16 cellular contexts compared by ENCODE assay signal in genomic region chr22:22650803-22651515, GRCh38. TPM values are rescaled to one million over a fixed set of nuclear protein-coding genes. Genes with fewer than 3 reads are reported as not detected.
"Had no signal": no experiment of that assay in that cellular context is flagged by ENCODE, and none has a peak within 500 bp of the region (broad histone marks: within the 10 kb centered on the region; RNA-seq: fewer than 3 reads in every experiment).

No MANE protein-coding gene starts in this region.

RNA-seq across cellular contexts. Expression of gene GGTLC2, which starts 6.5 kb away (rescaled TPM):
- total RNA-seq: activated CD4-positive, alpha-beta memory T cell treated with anti-CD3 and anti-CD28 coated beads, Interleukin-2, amount 10 ng/mL, durations not matched to agents 7 days and 5 days; activated CD4-positive, alpha-beta T cell treated with anti-CD3 and anti-CD28 coated beads for 36 hours; activated CD4-positive, alpha-beta T cell treated with anti-CD3 and anti-CD28 coated beads, Interleukin-2, amount 10 ng/mL, durations not matched to agents 7 days and 5 days; activated CD8-positive, alpha-beta memory T cell treated with anti-CD3 and anti-CD28 coated beads, Interleukin-2, amount 10 ng/mL, durations not matched to agents 7 days and 5 days; activated CD8-positive, alpha-beta T cell treated with anti-CD3 and anti-CD28 coated beads, Interleukin-2, amount 10 ng/mL, durations not matched to agents 7 days and 5 days; activated naive CD8-positive, alpha-beta T cell treated with anti-CD3 and anti-CD28 coated beads, Interleukin-2, amount 10 ng/mL, durations not matched to agents 7 days and 5 days; activated T-helper 2 cell treated with anti-CD3 and anti-CD28 coated beads, Interferon-gamma antibody, Interleukin-2, Interleukin-4, amounts not matched to agents 10 μg/mL and 5 μg/mL and 100 μg/mL, durations not matched to agents 14 hours and 24 hours and 36 hours; ascending aorta; bronchial epithelial cell; cardiac muscle cell; T-cell; T-helper 1 cell treated with Interleukin-12 subunit alpha and Interleukin-12 subunit beta and Interleukin-4 antibody, amounts not matched to agents 30 ng/mL and 1 ng/mL, for 36 hours; T-helper 17 cell; T-helper 2 cell treated with Interferon-gamma antibody and Interleukin-4, amounts not matched to agents 100 ng/mL and 5 ng/mL, for 36 hours; WTC11 had no signal
- polyA plus RNA-seq: adipose tissue, cardiac muscle cell had no signal
